ENCODE assay signal across 8 cellular contexts in genomic region chr22:39097098-39098020, GRCh38. TPM values are rescaled to one million over a fixed set of nuclear protein-coding genes. Genes with fewer than 3 reads are reported as not detected.
DNase-seq lines count a peak whose midpoint lies in the region; ATAC-seq, FAIRE-seq and TF ChIP-seq lines count a peak whose summit lies in the region.

Gene APOBEC3H (plus strand): TSS chr22:39097244. CDS start chr22:39100279, 3,035 bp downstream.

- FAIRE-seq in pancreas (lab: Jason Lieb, UNC), result no peak

- CTCF ChIA-PET in OCI-LY7 (lab: Charles Lee; ENCODE audit: unreplicated experiment), result no interaction called here

- DNase-seq in SIG-M5 treated with dmso at 0.1 percent for 504 hours (lab: John Stamatoyannopoulos, UW; ENCODE audit: unreplicated experiment), result peak; percentile 50
- DNase-seq in SIG-M5 (lab: John Stamatoyannopoulos, UW), result no peak
- DNase-seq in OCI-LY7 (ENCODE audit: low spot score), result no peak
- DNase-seq in pancreas, result no peak
- DNase-seq in stimulated activated CD4-positive, alpha-beta T cell treated with anti-CD3 and anti-CD28 coated beads, Interleukin-4, amount 100 ng/mL, for 4 hours, result no peak
- no peak for DNase-seq in DMS153 treated with DMSO at 0.1 percent for 48 hours (lab: John Stamatoyannopoulos, UW; ENCODE audit: unreplicated experiment)

- no peak within 1 kb of the TSS for H3K27ac ChIP-seq in OCI-LY7 (ENCODE audit: low read depth, low read length, poor library complexity, severe bottlenecking)
- peak within 1 kb of the TSS; percentile 18 for H3K27ac ChIP-seq in ectodermal cell (ENCODE audit: insufficient read depth, low read depth, low read length, poor library complexity, severe bottlenecking)
- no peak within 1 kb of the TSS for H3K27ac ChIP-seq in pancreas

- no peaks in the 10 kb centered on the region for H3K79me2 ChIP-seq in OCI-LY7 (ENCODE audit: insufficient read depth, low read depth, low read length)

- H3K4me2 ChIP-seq in OCI-LY7 (ENCODE audit: low read length), result peak within 1 kb of the TSS; percentile 21

- POLR2A ChIA-PET in OCI-LY7 (lab: Charles Lee), result interaction anchor here (0.7 kb wide), 1 partner anchor 92 kb away, joined by 3 read pairs; no protein-coding TSS in a partner anchor

- H3K9me3 ChIP-seq in OCI-LY7 (ENCODE audit: low read length) (no peaks in the 10 kb centered on the region), ectodermal cell (ENCODE audit: control insufficient read depth, low read length) (no peaks in the 10 kb centered on the region), pancreas (no peaks in the 10 kb centered on the region)

- intact Hi-C loops in OCI-LY7 (cut with micrococcal nuclease; ENCODE audit: unreplicated experiment) (no loop called here), pancreas (cut with DNase I) (loop anchor here in 1 of 3 donors (10.0 kb wide), 1 partner anchor 577 kb away; no protein-coding TSS in a partner anchor)

- no peaks in the 10 kb centered on the region for H4K20me1 ChIP-seq in OCI-LY7 (ENCODE audit: insufficient read depth, low read length)

- H3K4me1 ChIP-seq in OCI-LY7 (ENCODE audit: insufficient read depth, low read length, poor library complexity, severe bottlenecking) (peaks cover 46% of the 10 kb centered on the region), ectodermal cell (ENCODE audit: control insufficient read depth, insufficient read depth, low read length) (peaks cover 19% of the 10 kb centered on the region), pancreas (no peaks in the 10 kb centered on the region)

- ATAC-seq in pancreas (peak in 3 of 4 donors; percentile 23 to 73 (median 32)), HG02840 (IDR thresholded peaks at IDR 0.05; ENCODE audit: low FRiP score, unreplicated experiment) (no peak)

- TF ChIP-seq CTCF in OCI-LY7 (conservative IDR thresholded peaks at IDR 0.05; ENCODE audit: low read length), result no peak
- no peak for TF ChIP-seq CTCF in pancreas (IDR thresholded peaks at IDR 0.05)

- WGBS in ectodermal cell, 2 experiments, result 74 to 80% methylated on average over 8 to 9 of the region's 9 CpGs
- 80 to 84% methylated on average over 9 of the region's 9 CpGs for WGBS in pancreas, 2 donors

- H3K9me2 ChIP-seq in OCI-LY7 (ENCODE audit: insufficient read depth, low read length), result no peaks in the 10 kb centered on the region

- H3K4me3 ChIP-seq in OCI-LY7 (ENCODE audit: low read depth, low read length, poor library complexity, severe bottlenecking), result no peak within 1 kb of the TSS
- H3K4me3 ChIP-seq in ectodermal cell (ENCODE audit: insufficient read depth, low read depth, low read length), result no peak within 1 kb of the TSS
- H3K4me3 ChIP-seq in pancreas, result no peak within 1 kb of the TSS

- H3K27me3 ChIP-seq in ectodermal cell (ENCODE audit: control insufficient read depth, insufficient read depth, low read length, poor library complexity, severe bottlenecking) (no peaks in the 10 kb centered on the region), pancreas (no peaks in the 10 kb centered on the region)

- H3K36me3 ChIP-seq in OCI-LY7 (ENCODE audit: insufficient read depth, low read length) (no peaks in the 10 kb centered on the region), ectodermal cell (ENCODE audit: control insufficient read depth, insufficient read depth, low read length) (no peaks in the 10 kb centered on the region), pancreas (no peaks in the 10 kb centered on the region)

- no TSS peak for BruUV-seq in OCI-LY7 (replicated peaks; lab: Mats Ljungman, UMichigan)

- H2AFZ ChIP-seq in OCI-LY7 (ENCODE audit: low read length), result peak within 1 kb of the TSS; percentile 73

RNA-seq across cellular contexts. Expression of gene APOBEC3H, which starts in this region (rescaled TPM):
- total RNA-seq in OCI-LY7 (2014; rRNA removed; shearing (Covaris generic)), result 0.15 and 1.2 TPM in 2 replicates
- total RNA-seq in OCI-LY7 (2022) (0.99 and 1.5 TPM in 2 replicates), pancreas (under 1 TPM in 2 of 6 donors, not detected in 4; 0.17 to 0.21 TPM)
- not detected for polyA plus RNA-seq in ectodermal cell (2013, experiment 1 of 4)
- polyA plus RNA-seq in ectodermal cell (2013, experiment 2 of 4), result 0.62 TPM
- 0.27 TPM for polyA plus RNA-seq in ectodermal cell (2013, experiment 3 of 4)
- 0.65 TPM for polyA plus RNA-seq in ectodermal cell (2013, experiment 4 of 4)
- under 1 TPM; 0.14 to 0.15 TPM for polyA plus RNA-seq in pancreas

Comparison
In these comparisons a context has a peak if more than half of its experiments do, and no peak if none do; other contexts are left out.
1. Peak in ATAC-seq in pancreas; RNA of the gene not detected or under 1 TPM.